Comparison of ENCODE assay signal across 11 cellular contexts in genomic region chr3:186520957-186521842, GRCh38. TPM values are rescaled to one million over a fixed set of nuclear protein-coding genes. Genes with fewer than 3 reads are reported as not detected.
DNase-seq lines count a peak whose midpoint lies in the region; ATAC-seq and TF ChIP-seq lines count a peak whose summit lies in the region.
"Had no signal": no experiment of that assay in that cellular context is flagged by ENCODE, and none has a peak within 500 bp of the region (broad histone marks: within the 10 kb centered on the region; RNA-seq: fewer than 3 reads in every experiment).

No MANE protein-coding gene starts in this region.

- no peaks in the 10 kb centered on the region for H3K36me3 Mint-ChIP-seq in HFFc6 (ENCODE audit: low read depth)

- H3K9me3 Mint-ChIP-seq in HFFc6, result peaks cover 5% of the 10 kb centered on the region; the same call in 1 of the 2 replicates
- H3K9me3 Mint-ChIP-seq: neural crest cell had no signal

- TF ChIP-seq CTCF in HFFc6 (IDR thresholded peaks at IDR 0.05), result no peak

- ATAC-seq in HG02884 (IDR thresholded peaks at IDR 0.05; ENCODE audit: unreplicated experiment), result peak; percentile 55

- no peak overlapping the region for H3K4me3 Mint-ChIP-seq in HFFc6
- H3K4me3 Mint-ChIP-seq: neural crest cell had no signal

- peaks cover 25% of the 10 kb centered on the region for H3K27me3 Mint-ChIP-seq in HFFc6 (ENCODE audit: insufficient read depth)

- no peak overlapping the region for H3K27ac Mint-ChIP-seq in HFFc6

- H3K4me1 Mint-ChIP-seq in HFFc6 (ENCODE audit: low read depth), result no peaks in the 10 kb centered on the region

- peak; percentile 28 for DNase-seq in stimulated activated naive CD4-positive, alpha-beta T cell treated with Interleukin-2 at 50 U/mL for 16 hours (lab: John Stamatoyannopoulos, UW)
- DNase-seq in stimulated activated naive CD4-positive, alpha-beta T cell (lab: John Stamatoyannopoulos, UW), result no peak
- DNase-seq in SK-N-DZ (ENCODE audit: low spot score) (peak; percentile 17), HFFc6 (no peak), NOMO-1 (lab: John Stamatoyannopoulos, UW; ENCODE audit: unreplicated experiment in 2 of 2) (no peak), hepatic stellate cell (ENCODE audit: low spot score) (no peak)
- no peak for DNase-seq in effector CD4-positive, alpha-beta T cell
- DNase-seq: DND-41 had no signal

RNA-seq across cellular contexts. Expression of gene CRYGS, which starts 23.0 kb away (rescaled TPM):
- 1.3 and 1.9 TPM in 2 replicates for polyA plus RNA-seq in SK-N-DZ (2014; cell fraction: cytosol; rRNA removed)
- polyA plus RNA-seq in SK-N-DZ (2014; cell fraction: nucleus; rRNA removed), result 10.8 and 19.4 TPM in 2 replicates
- total RNA-seq in HFFc6 (2021; fragmentation: NEBNext Ultra II Directional; extraction: Animal tissue kit (Norgen Biotek cat#: 25700)), result under 1 TPM; 0.34 to 0.87 (median 0.68) TPM
- total RNA-seq: epithelial cell of proximal tubule had no signal

RNA-seq across cellular contexts. Expression of gene TBCCD1, which starts 45.9 kb away (rescaled TPM):
- 21.4 and 22.3 TPM in 2 replicates for polyA plus RNA-seq in SK-N-DZ (2014; cell fraction: cytosol; rRNA removed)
- polyA plus RNA-seq in SK-N-DZ (2014; cell fraction: nucleus; rRNA removed), result 13.0 and 19.8 TPM in 2 replicates
- total RNA-seq in HFFc6 (2021; fragmentation: NEBNext Ultra II Directional; extraction: Animal tissue kit (Norgen Biotek cat#: 25700)), result 1 to 10 TPM; 4.8 to 8.0 (median 6.0) TPM

RNA-seq across cellular contexts. Expression of gene DNAJB11, which starts 49.3 kb away (rescaled TPM):
- polyA plus RNA-seq in SK-N-DZ (2014; cell fraction: cytosol; rRNA removed), result 57.5 and 63.4 TPM in 2 replicates
- polyA plus RNA-seq in SK-N-DZ (2014; cell fraction: nucleus; rRNA removed), result 66.3 and 68.3 TPM in 2 replicates
- total RNA-seq in HFFc6 (2021; fragmentation: NEBNext Ultra II Directional; extraction: Animal tissue kit (Norgen Biotek cat#: 25700)), result 10 to 100 TPM; 76.8 to 94.0 (median 84.2) TPM

Comparison
In these comparisons a context has a peak if more than half of its experiments do, and no peak if none do; other contexts are left out.
1. DNase-seq: peak in stimulated activated naive CD4-positive, alpha-beta T cell treated with Interleukin-2 at 50 U/mL for 16 hours (single experiment) and SK-N-DZ (single experiment); none in stimulated activated naive CD4-positive, alpha-beta T cell (0 of 6), HFFc6 (single experiment), effector CD4-positive, alpha-beta T cell (single experiment), NOMO-1 (0 of 2) and hepatic stellate cell (single experiment).